ENCODE assay signal across 1 cellular context in the genomic region with DNA sequence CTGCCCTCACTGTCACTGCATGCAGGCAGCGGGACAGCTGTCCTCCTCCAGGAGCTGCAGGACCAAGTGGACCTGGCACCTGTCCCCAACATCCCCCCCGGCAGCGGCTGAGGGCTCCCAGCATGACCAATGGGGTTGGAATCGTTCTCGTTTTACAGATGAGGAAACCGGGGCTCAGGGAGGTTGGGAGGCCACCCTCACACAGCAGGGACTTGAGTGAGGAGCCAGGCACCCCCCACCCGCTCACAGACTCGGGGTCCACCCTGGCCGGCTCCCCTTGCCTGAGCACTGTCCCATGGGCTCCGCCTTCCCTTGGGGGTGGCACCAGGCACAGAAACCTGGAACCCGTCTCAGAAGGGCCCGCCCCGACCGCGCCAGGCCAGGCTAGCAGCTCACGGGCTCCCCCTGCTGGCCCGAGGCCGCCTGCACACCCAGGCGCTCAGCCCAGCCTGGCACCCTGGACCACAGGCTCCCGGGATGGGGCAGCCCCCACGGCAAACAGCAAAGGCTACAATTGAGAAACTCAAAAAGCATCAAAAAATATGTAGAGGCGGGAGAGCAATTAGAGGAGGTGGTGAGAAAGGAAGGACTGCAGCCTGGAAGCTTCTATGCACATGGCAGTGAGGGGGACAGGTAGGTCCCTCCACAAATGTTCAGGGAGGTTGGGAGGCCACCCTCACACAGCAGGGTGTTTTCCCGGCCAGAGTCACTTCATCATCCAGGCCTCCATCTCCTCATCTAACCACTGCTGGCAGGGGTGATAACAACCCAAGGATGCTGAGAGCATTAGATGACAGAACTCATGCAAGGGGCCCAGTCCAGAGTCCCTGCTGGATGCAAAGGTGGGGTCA.
TF ChIP-seq lines count a peak whose summit lies in the region.

No MANE protein-coding gene starts in this region.

TF ChIP-seq in K562, 482 proteins besides CTCF, POLR2A, EP300 and RAD21 (continued from another document):
- no peak for TF ChIP-seq CHD2 (IDR thresholded peaks at IDR 0.05; ENCODE audit: low read depth, low read length)
- 0 out of 2 replicates have a peak, but pooled peaks have one; percentile 14 for TF ChIP-seq CREB1 (IDR thresholded peaks at IDR 0.05)
- no peak for TF ChIP-seq CREB1 (CRISPR knock-in tag; IDR thresholded peaks at IDR 0.05)
- TF ChIP-seq STAG1 (CRISPR knock-in tag; IDR thresholded peaks at IDR 0.05; ENCODE audit: borderline replicate concordance), result peak; percentile 35; the same call in 1 of the 2 replicates
- peak; percentile 86; the same call in 1 of the 2 replicates for TF ChIP-seq XRCC5 (IDR thresholded peaks at IDR 0.05; ENCODE audit: low read depth, low read length)
- TF ChIP-seq, protein P1, sequence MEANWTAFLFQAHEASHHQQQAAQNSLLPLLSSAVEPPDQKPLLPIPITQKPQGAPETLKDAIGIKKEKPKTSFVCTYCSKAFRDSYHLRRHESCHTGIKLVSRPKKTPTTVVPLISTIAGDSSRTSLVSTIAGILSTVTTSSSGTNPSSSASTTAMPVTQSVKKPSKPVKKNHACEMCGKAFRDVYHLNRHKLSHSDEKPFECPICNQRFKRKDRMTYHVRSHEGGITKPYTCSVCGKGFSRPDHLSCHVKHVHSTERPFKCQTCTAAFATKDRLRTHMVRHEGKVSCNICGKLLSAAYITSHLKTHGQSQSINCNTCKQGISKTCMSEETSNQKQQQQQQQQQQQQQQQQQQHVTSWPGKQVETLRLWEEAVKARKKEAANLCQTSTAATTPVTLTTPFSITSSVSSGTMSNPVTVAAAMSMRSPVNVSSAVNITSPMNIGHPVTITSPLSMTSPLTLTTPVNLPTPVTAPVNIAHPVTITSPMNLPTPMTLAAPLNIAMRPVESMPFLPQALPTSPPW (CRISPR knock-in tag; IDR thresholded peaks at IDR 0.05), result 0 out of 2 replicates have a peak, but pooled peaks have one; percentile 16
- TF ChIP-seq TEAD1 (CRISPR knock-in tag; IDR thresholded peaks at IDR 0.05), result peak in 1 of 2 experiments; percentile 23; a peak in 1 of 4 replicates
- TF ChIP-seq NONO (IDR thresholded peaks at IDR 0.05; ENCODE audit: low read depth in 2 of 2, low read length in 1 of 2), result 0 out of 4 replicates have a peak, but pooled peaks of 1 of the 2 experiments have one; percentile 7
- 0 out of 2 replicates have a peak, but pooled peaks have one; percentile 44 for TF ChIP-seq HNRNPL (IDR thresholded peaks at IDR 0.05; ENCODE audit: low read depth, low read length)
- TF ChIP-seq, protein P2, sequence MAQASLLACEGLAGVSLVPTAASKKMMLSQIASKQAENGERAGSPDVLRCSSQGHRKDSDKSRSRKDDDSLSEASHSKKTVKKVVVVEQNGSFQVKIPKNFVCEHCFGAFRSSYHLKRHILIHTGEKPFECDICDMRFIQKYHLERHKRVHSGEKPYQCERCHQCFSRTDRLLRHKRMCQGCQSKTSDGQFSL (CRISPR knock-in tag; IDR thresholded peaks at IDR 0.05), result peak; percentile 45; the same call in 1 of the 2 replicates
- TF ChIP-seq, protein P2 (tag; IDR thresholded peaks at IDR 0.05), result no peak
- TF ChIP-seq POLR2G (IDR thresholded peaks at IDR 0.05; ENCODE audit: low read depth, low read length), result 0 out of 2 replicates have a peak, but pooled peaks have one; percentile 15
- TF ChIP-seq, protein P3, sequence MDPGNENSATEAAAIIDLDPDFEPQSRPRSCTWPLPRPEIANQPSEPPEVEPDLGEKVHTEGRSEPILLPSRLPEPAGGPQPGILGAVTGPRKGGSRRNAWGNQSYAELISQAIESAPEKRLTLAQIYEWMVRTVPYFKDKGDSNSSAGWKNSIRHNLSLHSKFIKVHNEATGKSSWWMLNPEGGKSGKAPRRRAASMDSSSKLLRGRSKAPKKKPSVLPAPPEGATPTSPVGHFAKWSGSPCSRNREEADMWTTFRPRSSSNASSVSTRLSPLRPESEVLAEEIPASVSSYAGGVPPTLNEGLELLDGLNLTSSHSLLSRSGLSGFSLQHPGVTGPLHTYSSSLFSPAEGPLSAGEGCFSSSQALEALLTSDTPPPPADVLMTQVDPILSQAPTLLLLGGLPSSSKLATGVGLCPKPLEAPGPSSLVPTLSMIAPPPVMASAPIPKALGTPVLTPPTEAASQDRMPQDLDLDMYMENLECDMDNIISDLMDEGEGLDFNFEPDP (CRISPR knock-in tag; IDR thresholded peaks at IDR 0.05), result no peak
- TF ChIP-seq MYBL2 (IDR thresholded peaks at IDR 0.05; ENCODE audit: low read depth), result no peak
- TF ChIP-seq MYBL2 (CRISPR knock-in tag; IDR thresholded peaks at IDR 0.05; ENCODE audit: borderline replicate concordance), result no peak
- TF ChIP-seq MBD2 (IDR thresholded peaks at IDR 0.05; ENCODE audit: borderline replicate concordance, low read depth), result 0 out of 2 replicates have a peak, but pooled peaks have one; percentile 19
- 0 out of 2 replicates have a peak, but pooled peaks have one; percentile 31 for TF ChIP-seq ZBTB17 (CRISPR knock-in tag; IDR thresholded peaks at IDR 0.05)
- TF ChIP-seq, protein P4, sequence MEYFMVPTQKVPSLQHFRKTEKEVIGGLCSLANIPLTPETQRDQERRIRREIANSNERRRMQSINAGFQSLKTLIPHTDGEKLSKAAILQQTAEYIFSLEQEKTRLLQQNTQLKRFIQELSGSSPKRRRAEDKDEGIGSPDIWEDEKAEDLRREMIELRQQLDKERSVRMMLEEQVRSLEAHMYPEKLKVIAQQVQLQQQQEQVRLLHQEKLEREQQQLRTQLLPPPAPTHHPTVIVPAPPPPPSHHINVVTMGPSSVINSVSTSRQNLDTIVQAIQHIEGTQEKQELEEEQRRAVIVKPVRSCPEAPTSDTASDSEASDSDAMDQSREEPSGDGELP (CRISPR knock-in tag; IDR thresholded peaks at IDR 0.05; ENCODE audit: borderline replicate concordance), result peak; percentile 41; the same call in 1 of the 2 replicates
- peak; percentile 28; the same call in 1 of the 2 replicates for TF ChIP-seq KLF16 (IDR thresholded peaks at IDR 0.05)
- no peak for TF ChIP-seq FOXJ2 (tag; IDR thresholded peaks at IDR 0.05)
- peak; percentile 45 for TF ChIP-seq DACH1 (IDR thresholded peaks at IDR 0.05; ENCODE audit: partially characterized antibody)
- TF ChIP-seq PTRF (tag; IDR thresholded peaks at IDR 0.05), result no peak
- TF ChIP-seq ZC3H4 (CRISPR knock-in tag; IDR thresholded peaks at IDR 0.05; ENCODE audit: borderline replicate concordance), result no peak
- no peak for TF ChIP-seq SRSF3 (IDR thresholded peaks at IDR 0.05; ENCODE audit: insufficient read depth, low read length)
- TF ChIP-seq, protein P5, sequence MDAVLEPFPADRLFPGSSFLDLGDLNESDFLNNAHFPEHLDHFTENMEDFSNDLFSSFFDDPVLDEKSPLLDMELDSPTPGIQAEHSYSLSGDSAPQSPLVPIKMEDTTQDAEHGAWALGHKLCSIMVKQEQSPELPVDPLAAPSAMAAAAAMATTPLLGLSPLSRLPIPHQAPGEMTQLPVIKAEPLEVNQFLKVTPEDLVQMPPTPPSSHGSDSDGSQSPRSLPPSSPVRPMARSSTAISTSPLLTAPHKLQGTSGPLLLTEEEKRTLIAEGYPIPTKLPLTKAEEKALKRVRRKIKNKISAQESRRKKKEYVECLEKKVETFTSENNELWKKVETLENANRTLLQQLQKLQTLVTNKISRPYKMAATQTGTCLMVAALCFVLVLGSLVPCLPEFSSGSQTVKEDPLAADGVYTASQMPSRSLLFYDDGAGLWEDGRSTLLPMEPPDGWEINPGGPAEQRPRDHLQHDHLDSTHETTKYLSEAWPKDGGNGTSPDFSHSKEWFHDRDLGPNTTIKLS (IDR thresholded peaks at IDR 0.05; ENCODE audit: borderline replicate concordance, low read depth), result peak; percentile 21; the same call in 1 of the 2 replicates
- TF ChIP-seq, protein P6, sequence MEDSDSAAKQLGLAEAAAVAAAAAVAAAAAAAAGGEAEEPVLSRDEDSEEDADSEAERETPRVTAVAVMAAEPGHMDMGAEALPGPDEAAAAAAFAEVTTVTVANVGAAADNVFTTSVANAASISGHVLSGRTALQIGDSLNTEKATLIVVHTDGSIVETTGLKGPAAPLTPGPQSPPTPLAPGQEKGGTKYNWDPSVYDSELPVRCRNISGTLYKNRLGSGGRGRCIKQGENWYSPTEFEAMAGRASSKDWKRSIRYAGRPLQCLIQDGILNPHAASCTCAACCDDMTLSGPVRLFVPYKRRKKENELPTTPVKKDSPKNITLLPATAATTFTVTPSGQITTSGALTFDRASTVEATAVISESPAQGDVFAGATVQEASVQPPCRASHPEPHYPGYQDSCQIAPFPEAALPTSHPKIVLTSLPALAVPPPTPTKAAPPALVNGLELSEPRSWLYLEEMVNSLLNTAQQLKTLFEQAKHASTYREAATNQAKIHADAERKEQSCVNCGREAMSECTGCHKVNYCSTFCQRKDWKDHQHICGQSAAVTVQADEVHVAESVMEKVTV (CRISPR knock-in tag; IDR thresholded peaks at IDR 0.05), result peak; percentile 42; the same call in 1 of the 2 replicates
- TF ChIP-seq, protein P7, sequence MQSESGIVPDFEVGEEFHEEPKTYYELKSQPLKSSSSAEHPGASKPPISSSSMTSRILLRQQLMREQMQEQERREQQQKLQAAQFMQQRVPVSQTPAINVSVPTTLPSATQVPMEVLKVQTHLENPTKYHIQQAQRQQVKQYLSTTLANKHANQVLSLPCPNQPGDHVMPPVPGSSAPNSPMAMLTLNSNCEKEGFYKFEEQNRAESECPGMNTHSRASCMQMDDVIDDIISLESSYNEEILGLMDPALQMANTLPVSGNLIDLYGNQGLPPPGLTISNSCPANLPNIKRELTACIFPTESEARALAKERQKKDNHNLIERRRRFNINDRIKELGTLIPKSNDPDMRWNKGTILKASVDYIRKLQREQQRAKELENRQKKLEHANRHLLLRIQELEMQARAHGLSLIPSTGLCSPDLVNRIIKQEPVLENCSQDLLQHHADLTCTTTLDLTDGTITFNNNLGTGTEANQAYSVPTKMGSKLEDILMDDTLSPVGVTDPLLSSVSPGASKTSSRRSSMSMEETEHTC (IDR thresholded peaks at IDR 0.05), result no peak
- TF ChIP-seq, protein P8, sequence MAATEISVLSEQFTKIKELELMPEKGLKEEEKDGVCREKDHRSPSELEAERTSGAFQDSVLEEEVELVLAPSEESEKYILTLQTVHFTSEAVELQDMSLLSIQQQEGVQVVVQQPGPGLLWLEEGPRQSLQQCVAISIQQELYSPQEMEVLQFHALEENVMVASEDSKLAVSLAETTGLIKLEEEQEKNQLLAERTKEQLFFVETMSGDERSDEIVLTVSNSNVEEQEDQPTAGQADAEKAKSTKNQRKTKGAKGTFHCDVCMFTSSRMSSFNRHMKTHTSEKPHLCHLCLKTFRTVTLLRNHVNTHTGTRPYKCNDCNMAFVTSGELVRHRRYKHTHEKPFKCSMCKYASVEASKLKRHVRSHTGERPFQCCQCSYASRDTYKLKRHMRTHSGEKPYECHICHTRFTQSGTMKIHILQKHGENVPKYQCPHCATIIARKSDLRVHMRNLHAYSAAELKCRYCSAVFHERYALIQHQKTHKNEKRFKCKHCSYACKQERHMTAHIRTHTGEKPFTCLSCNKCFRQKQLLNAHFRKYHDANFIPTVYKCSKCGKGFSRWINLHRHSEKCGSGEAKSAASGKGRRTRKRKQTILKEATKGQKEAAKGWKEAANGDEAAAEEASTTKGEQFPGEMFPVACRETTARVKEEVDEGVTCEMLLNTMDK (IDR thresholded peaks at IDR 0.05; ENCODE audit: borderline replicate concordance, insufficient read depth, low read depth, low read length, poor library complexity, severe bottlenecking), result peak; percentile 83
- TF ChIP-seq, protein P9, sequence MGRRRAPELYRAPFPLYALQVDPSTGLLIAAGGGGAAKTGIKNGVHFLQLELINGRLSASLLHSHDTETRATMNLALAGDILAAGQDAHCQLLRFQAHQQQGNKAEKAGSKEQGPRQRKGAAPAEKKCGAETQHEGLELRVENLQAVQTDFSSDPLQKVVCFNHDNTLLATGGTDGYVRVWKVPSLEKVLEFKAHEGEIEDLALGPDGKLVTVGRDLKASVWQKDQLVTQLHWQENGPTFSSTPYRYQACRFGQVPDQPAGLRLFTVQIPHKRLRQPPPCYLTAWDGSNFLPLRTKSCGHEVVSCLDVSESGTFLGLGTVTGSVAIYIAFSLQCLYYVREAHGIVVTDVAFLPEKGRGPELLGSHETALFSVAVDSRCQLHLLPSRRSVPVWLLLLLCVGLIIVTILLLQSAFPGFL (CRISPR knock-in tag; IDR thresholded peaks at IDR 0.05), result no peak
- TF ChIP-seq TOE1 (IDR thresholded peaks at IDR 0.05; ENCODE audit: borderline replicate concordance), result no peak
- 0 out of 2 replicates have a peak, but pooled peaks have one; percentile 20 for TF ChIP-seq TOE1 (CRISPR knock-in tag; IDR thresholded peaks at IDR 0.05; ENCODE audit: borderline replicate concordance, low read depth)
- TF ChIP-seq RB1 (IDR thresholded peaks at IDR 0.05; ENCODE audit: low read depth), result peak; percentile 72; the same call in 1 of the 2 replicates
- TF ChIP-seq JUND (IDR thresholded peaks at IDR 0.05; ENCODE audit: borderline replicate concordance, low read depth, low read length), result peak; percentile 28; the same call in 1 of the 2 replicates
- no peak; the same call in 2 of the 3 replicates for TF ChIP-seq JUND (tag; IDR thresholded peaks at IDR 0.05; ENCODE audit: borderline replicate concordance, low read depth, low read length)
- TF ChIP-seq HIVEP1 (CRISPR knock-in tag; IDR thresholded peaks at IDR 0.05), result 0 out of 2 replicates have a peak, but pooled peaks have one; percentile 46
- TF ChIP-seq SRF (CRISPR knock-in tag; IDR thresholded peaks at IDR 0.05), result 0 out of 4 replicates have a peak, but pooled peaks of 1 of the 2 experiments have one; percentile 32
- TF ChIP-seq HCFC1 (IDR thresholded peaks at IDR 0.05; ENCODE audit: low read depth, low read length), result 0 out of 2 replicates have a peak, but pooled peaks have one; percentile 32
- no peak for TF ChIP-seq NCOA1 (IDR thresholded peaks at IDR 0.05; ENCODE audit: low read depth)
- no peak for TF ChIP-seq ZNF263 (CRISPR knock-in tag; IDR thresholded peaks at IDR 0.05; ENCODE audit: borderline replicate concordance)
- TF ChIP-seq BHLHE40 (IDR thresholded peaks at IDR 0.05; ENCODE audit: low read length), result 0 out of 2 replicates have a peak, but pooled peaks have one; percentile 13
